Comparison of ENCODE assay signal across 5 cellular contexts in the genomic region with DNA sequence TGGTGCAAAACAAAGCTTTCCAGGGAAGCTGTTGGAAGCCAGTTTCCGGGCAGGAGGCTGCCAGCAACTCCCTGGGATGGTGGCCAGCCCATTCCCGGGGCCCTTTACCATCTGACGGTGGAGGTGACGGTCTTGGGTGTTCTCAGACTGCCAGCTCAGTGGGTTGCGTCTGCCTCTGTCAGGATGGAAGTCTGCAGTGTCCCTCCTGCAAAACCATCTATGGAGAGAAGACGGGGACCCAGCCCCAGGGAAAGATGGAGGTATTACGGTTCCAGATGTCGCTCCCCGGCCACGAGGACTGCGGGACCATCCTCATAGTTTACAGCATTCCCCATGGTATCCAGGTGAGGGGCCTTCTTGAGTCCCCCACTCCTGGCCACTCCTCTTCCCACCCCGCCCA. TPM values are rescaled to one million over a fixed set of nuclear protein-coding genes. Genes with fewer than 3 reads are reported as not detected.
"Had no signal": no experiment of that assay in that cellular context is flagged by ENCODE, and none has a peak within 500 bp of the region (broad histone marks: within the 10 kb centered on the region; RNA-seq: fewer than 3 reads in every experiment).

No MANE protein-coding gene starts in this region.

RNA-seq across cellular contexts. Expression of a gene that starts 7.1 kb away (rescaled TPM):
- total RNA-seq: smooth muscle cell had no signal
- polyA plus RNA-seq: naive thymus-derived CD8-positive, alpha-beta T cell; smooth muscle cell had no signal

RNA-seq across cellular contexts. Expression of a gene that starts 39.9 kb away (rescaled TPM):
- total RNA-seq: omental fat pad, smooth muscle cell, transverse colon, urinary bladder had no signal
- polyA plus RNA-seq: naive thymus-derived CD8-positive, alpha-beta T cell; smooth muscle cell had no signal
